ENCODE assay signal across 8 cellular contexts in genomic region chr14:103715052-103716000, GRCh38. TPM values are rescaled to one million over a fixed set of nuclear protein-coding genes. Genes with fewer than 3 reads are reported as not detected.
DNase-seq lines count a peak whose midpoint lies in the region; TF ChIP-seq lines count a peak whose summit lies in the region.

Gene XRCC3 (minus strand): TSS chr14:103715451. CDS start chr14:103711087, 4,364 bp downstream.
Gene ZFYVE21 (plus strand): TSS chr14:103715810. CDS start chr14:103715842, 32 bp downstream.

- no peaks in the 10 kb centered on the region for H3K9me3 Mint-ChIP-seq in nephron
- no peaks in the 10 kb centered on the region for H3K9me3 Mint-ChIP-seq in stimulated activated naive CD8-positive, alpha-beta T cell treated with anti-CD3 and anti-CD28 coated beads, Interleukin-15, Interleukin-2, amounts not matched to agents 100 ng/mL and 50 ng/mL, for 24 hours

- H3K27me3 ChIP-seq in H7 (ENCODE audit: control insufficient read depth, insufficient read depth, low read length) = no peaks in the 10 kb centered on the region; the same call in 1 of the 2 replicates

- H3K4me3 Mint-ChIP-seq in nephron = peak within 1 kb of the TSS; percentile 87 to 95 (median 90)
- H3K4me3 Mint-ChIP-seq in stimulated activated naive CD8-positive, alpha-beta T cell treated with anti-CD3 and anti-CD28 coated beads, Interleukin-15, Interleukin-2, amounts not matched to agents 100 ng/mL and 50 ng/mL, for 24 hours = peak within 1 kb of the TSS; percentile 87

- peaks cover 7% of the 10 kb centered on the region for H3K36me3 Mint-ChIP-seq in nephron (ENCODE audit: low read depth)
- H3K36me3 Mint-ChIP-seq in stimulated activated naive CD8-positive, alpha-beta T cell treated with anti-CD3 and anti-CD28 coated beads, Interleukin-15, Interleukin-2, amounts not matched to agents 100 ng/mL and 50 ng/mL, for 24 hours (ENCODE audit: low read depth) = peaks cover 12% of the 10 kb centered on the region

- peak within 1 kb of the TSS; percentile 78 for H3K4me3 ChIP-seq in H7 (ENCODE audit: insufficient read depth, low read depth, low read length)
- peak within 1 kb of the TSS; percentile 84 for H3K4me3 ChIP-seq in fibroblast of the aortic adventitia (ENCODE audit: low read depth, low read length)

- TF ChIP-seq CTCF in fibroblast of the aortic adventitia (IDR thresholded peaks at IDR 0.05; ENCODE audit: insufficient read depth, low read length) (no peak), nephron (IDR thresholded peaks at IDR 0.05; ENCODE audit: unreplicated experiment in 3 of 3) (no peak)

- no peaks in the 10 kb centered on the region for H3K27me3 Mint-ChIP-seq in nephron (ENCODE audit: low read depth)
- H3K27me3 Mint-ChIP-seq in stimulated activated naive CD8-positive, alpha-beta T cell treated with anti-CD3 and anti-CD28 coated beads, Interleukin-15, Interleukin-2, amounts not matched to agents 100 ng/mL and 50 ng/mL, for 24 hours = no peaks in the 10 kb centered on the region

- H3K27ac Mint-ChIP-seq in nephron = peak within 1 kb of the TSS; percentile 53 to 73 (median 58)
- H3K27ac Mint-ChIP-seq in stimulated activated naive CD8-positive, alpha-beta T cell treated with anti-CD3 and anti-CD28 coated beads, Interleukin-15, Interleukin-2, amounts not matched to agents 100 ng/mL and 50 ng/mL, for 24 hours = peak within 1 kb of the TSS; percentile 94

- H3K36me3 ChIP-seq in H7 (replicated peaks; ENCODE audit: control insufficient read depth, insufficient read depth, low read length) = peaks cover 5% of the 10 kb centered on the region

- DNase-seq in ELF-1 (ENCODE audit: low read depth, low spot score) (peak; percentile 100), H7 (peak; percentile 100), M059J (ENCODE audit: low read depth) (peak; percentile 97), SHP77 (lab: John Stamatoyannopoulos, UW) (peak; percentile 98 to 99), fibroblast of the aortic adventitia (ENCODE audit: low read depth) (peak; percentile 99)
- peak; percentile 100 for DNase-seq in activated effector memory CD4-positive, alpha-beta T cell treated with Interleukin-2 at 50 U/mL for 16 hours

- peaks cover 48% of the 10 kb centered on the region for H3K4me1 Mint-ChIP-seq in nephron
- peaks cover 51% of the 10 kb centered on the region for H3K4me1 Mint-ChIP-seq in stimulated activated naive CD8-positive, alpha-beta T cell treated with anti-CD3 and anti-CD28 coated beads, Interleukin-15, Interleukin-2, amounts not matched to agents 100 ng/mL and 50 ng/mL, for 24 hours (ENCODE audit: low read depth)

RNA-seq across cellular contexts. Expression of gene XRCC3, which starts in this region (rescaled TPM):
- 69.5 and 75.1 TPM in 2 replicates for total RNA-seq in H7 (2014; rRNA removed; shearing (Covaris generic))
- total RNA-seq in M059J (2014; rRNA removed; shearing (Covaris generic)) = 28.2 and 29.8 TPM in 2 replicates
- 8.7 and 18.1 TPM in 2 replicates for total RNA-seq in fibroblast of the aortic adventitia (ENCODE audit: low replicate concordance)

RNA-seq across cellular contexts. Expression of gene ZFYVE21, which starts in this region (rescaled TPM):
- total RNA-seq in H7 (2014; rRNA removed; shearing (Covaris generic)) = 52.8 and 60.9 TPM in 2 replicates
- total RNA-seq in M059J (2014; rRNA removed; shearing (Covaris generic)) = 27.6 and 32.3 TPM in 2 replicates
- total RNA-seq in fibroblast of the aortic adventitia (ENCODE audit: low replicate concordance) = 47.0 and 68.4 TPM in 2 replicates

Comparison
In these comparisons a context has a peak if more than half of its experiments do, and no peak if none do; other contexts are left out.
1. Peak in every context shown above with its lines: DNase-seq and H3K4me3 ChIP-seq.